8 cellular contexts compared by ENCODE assay signal in genomic region chr11:66070604-66071325, GRCh38. TPM values are rescaled to one million over a fixed set of nuclear protein-coding genes. Genes with fewer than 3 reads are reported as not detected.
A peak's percentile ranks its signal among the peaks of the same experiment; 100 is the strongest.
DNase-seq lines count a peak whose midpoint lies in the region; ATAC-seq, FAIRE-seq and TF ChIP-seq lines count a peak whose summit lies in the region.

No MANE protein-coding gene starts in this region.

- no peaks in the 10 kb centered on the region; the same call in none of the 2 replicates for H3K4me1 ChIP-seq in HEK293 (ENCODE audit: control insufficient read depth, insufficient read depth, low read length)

- ATAC-seq in left lobe of liver, result peak; percentile 2
- peak; percentile 21 for ATAC-seq in stimulated activated naive CD8-positive, alpha-beta T cell treated with anti-CD3 and anti-CD28 coated beads, Interleukin-15, amount 100 ng/mL, for 72 hours

- H3K9me3 Mint-ChIP-seq in stimulated activated naive CD8-positive, alpha-beta T cell treated with anti-CD3 and anti-CD28 coated beads, Interleukin-15, amount 100 ng/mL, for 72 hours, result no peaks in the 10 kb centered on the region

- peak overlapping the region; percentile 92 to 98 for H3K27ac Mint-ChIP-seq in stimulated activated naive CD8-positive, alpha-beta T cell treated with anti-CD3 and anti-CD28 coated beads, Interleukin-15, amount 100 ng/mL, for 72 hours

- POLR2A ChIA-PET in HEK293 (lab: Yijun Ruan, JAX), result interaction anchor here (0.6 to 1.5 kb wide), 5 partner anchors 13 to 568 kb away, joined by 3 to 7 read pairs (median 3); no protein-coding TSS in a partner anchor

- FAIRE-seq in RCC 7860 (lab: Jason Lieb, UNC), result no peak

- CTCF ChIA-PET in HEK293 (lab: Yijun Ruan, JAX), result interaction anchor here (0.5 to 1.4 kb wide), 9 partner anchors 26 to 286 kb away, joined by 3 to 8 read pairs (median 4); no protein-coding TSS in a partner anchor

- no peak for TF ChIP-seq CTCF in HEK293 (tag by site-specific recombination; IDR thresholded peaks at IDR 0.05)

- H3K36me3 ChIP-seq in HEK293 (ENCODE audit: control insufficient read depth in 2 of 2, insufficient read depth in 1 of 2, low read length in 2 of 2), result peaks cover 6 to 58% of the 10 kb centered on the region in 2 experiments

- H3K4me3 Mint-ChIP-seq in stimulated activated naive CD8-positive, alpha-beta T cell treated with anti-CD3 and anti-CD28 coated beads, Interleukin-15, amount 100 ng/mL, for 72 hours, result peak overlapping the region; percentile 92 to 96

- H3K4me1 Mint-ChIP-seq in stimulated activated naive CD8-positive, alpha-beta T cell treated with anti-CD3 and anti-CD28 coated beads, Interleukin-15, amount 100 ng/mL, for 72 hours, result peaks cover 65% of the 10 kb centered on the region

- peak overlapping the region; percentile 81 for H3K27ac ChIP-seq in HEK293 (ENCODE audit: extremely low read depth, low read depth, low read length)
- peak overlapping the region; percentile 47 for H3K27ac ChIP-seq in cingulate gyrus (ENCODE audit: low read depth, low read length)

- peak; percentile 75 for DNase-seq in GM03348 (ENCODE audit: low spot score)
- peak; percentile 38 for DNase-seq in RPMI7951 (ENCODE audit: low read depth)
- peak; percentile 60 for DNase-seq in left lobe of liver (ENCODE audit: low spot score)
- DNase-seq in stimulated activated naive CD8-positive, alpha-beta T cell treated with anti-CD3 and anti-CD28 coated beads, Interleukin-15, amount 100 ng/mL, for 72 hours, result peak in 1 of 2 donors; percentile 33
- no peak for DNase-seq in RCC 7860 (ENCODE audit: low spot score)
- no peak for DNase-seq in NCI-H1436 (lab: John Stamatoyannopoulos, UW)

- H3K4me3 ChIP-seq in HEK293 (ENCODE audit: low read depth, low read length), result peak overlapping the region; percentile 76

- no peaks in the 10 kb centered on the region for H3K27me3 Mint-ChIP-seq in stimulated activated naive CD8-positive, alpha-beta T cell treated with anti-CD3 and anti-CD28 coated beads, Interleukin-15, amount 100 ng/mL, for 72 hours

- H3K9me3 ChIP-seq in HEK293 (ENCODE audit: control insufficient read depth, insufficient read depth, low read depth, low read length), result no peaks in the 10 kb centered on the region

TF ChIP-seq in HEK293, 187 proteins besides CTCF, POLR2A, EP300 and RAD21:
- TF ChIP-seq PATZ1 (tag by site-specific recombination; IDR thresholded peaks at IDR 0.05) (0 out of 2 replicates have a peak, but pooled peaks have one; percentile 34), HOXC10 (CRISPR knock-in tag; IDR thresholded peaks at IDR 0.05) (no peak), GLIS2 (tag by site-specific recombination; IDR thresholded peaks at IDR 0.05) (peak; percentile 41; the same call in 1 of the 2 replicates), ZNF664 (tag by site-specific recombination; IDR thresholded peaks at IDR 0.05) (no peak), ZNF398 (tag by site-specific recombination; IDR thresholded peaks at IDR 0.05) (0 out of 2 replicates have a peak, but pooled peaks have one; percentile 17), SP2 (tag by site-specific recombination; IDR thresholded peaks at IDR 0.05) (peak; percentile 54), SP3 (tag by site-specific recombination; IDR thresholded peaks at IDR 0.05) (peak; percentile 45; the same call in 1 of the 2 replicates), ZNF2 (tag by site-specific recombination; IDR thresholded peaks at IDR 0.05) (no peak), ZBTB8A (tag by site-specific recombination; IDR thresholded peaks at IDR 0.05) (peak; percentile 12; the same call in 1 of the 2 replicates), KLF1 (tag by site-specific recombination; IDR thresholded peaks at IDR 0.05) (peak; percentile 81), ZNF335 (tag by site-specific recombination; conservative IDR thresholded peaks at IDR 0.05) (peak; percentile 86), PRDM4 (tag by site-specific recombination; IDR thresholded peaks at IDR 0.05) (no peak), ZBTB26 (tag by site-specific recombination; optimal IDR thresholded peaks at IDR 0.05) (peak; percentile 19), ZNF76 (tag by site-specific recombination; IDR thresholded peaks at IDR 0.05; ENCODE audit: borderline replicate concordance, low read depth) (no peak), KLF9 (tag by site-specific recombination; IDR thresholded peaks at IDR 0.05; ENCODE audit: low read depth) (peak; percentile 19; the same call in 1 of the 2 replicates), GLIS1 (tag by site-specific recombination; IDR thresholded peaks at IDR 0.05) (peak; percentile 56; the same call in 1 of the 2 replicates)
TF ChIP-seq in HEK293: peak in this region for 11.

RNA-seq across cellular contexts. Expression of gene PACS1, which starts 0.7 kb away (rescaled TPM):
- total RNA-seq in RPMI7951 (2014; rRNA removed; shearing (Covaris generic)), result 16.7 and 19.1 TPM in 2 replicates
- total RNA-seq in left lobe of liver, result 5.8 TPM

RNA-seq across cellular contexts. Expression of gene SF3B2, which starts 18.6 kb away (rescaled TPM):
- total RNA-seq in RPMI7951 (2014; rRNA removed; shearing (Covaris generic)), result 198 and 205 TPM in 2 replicates
- total RNA-seq in left lobe of liver, result 79.6 TPM

RNA-seq across cellular contexts. Expression of gene GAL3ST3, which starts 21.8 kb away (rescaled TPM):
- total RNA-seq in RPMI7951 (2014; rRNA removed; shearing (Covaris generic)), result not detected in 2 replicates
- not detected for total RNA-seq in left lobe of liver

RNA-seq across cellular contexts. Expression of gene CATSPER1, which starts 44.5 kb away (rescaled TPM):
- total RNA-seq in RPMI7951 (2014; rRNA removed; shearing (Covaris generic)), result 0.20 and 0.36 TPM in 2 replicates
- total RNA-seq in left lobe of liver, result not detected

RNA-seq across cellular contexts. Expression of gene CST6, which starts 59.0 kb away (rescaled TPM):
- 0.60 and 1.5 TPM in 2 replicates for total RNA-seq in RPMI7951 (2014; rRNA removed; shearing (Covaris generic))
- not detected for total RNA-seq in left lobe of liver

Comparison
In these comparisons a context has a peak if more than half of its experiments do, and no peak if none do; other contexts are left out.
1. DNase-seq: peak in GM03348 (single experiment), RPMI7951 (single experiment) and left lobe of liver (single experiment); none in RCC 7860 (single experiment) and NCI-H1436 (single experiment).